Comparison of ENCODE assay signal across 8 cellular contexts in genomic region chr17:68248199-68248825, GRCh38. TPM values are rescaled to one million over a fixed set of nuclear protein-coding genes. Genes with fewer than 3 reads are reported as not detected.
A peak's percentile ranks its signal among the peaks of the same experiment; 100 is the strongest.
DNase-seq lines count a peak whose midpoint lies in the region; ATAC-seq and TF ChIP-seq lines count a peak whose summit lies in the region.

No MANE protein-coding gene starts in this region.

- peaks cover 19% of the 10 kb centered on the region for H3K36me3 ChIP-seq in upper lobe of right lung

- peak; percentile 32 for ATAC-seq in GM18517 (IDR thresholded peaks at IDR 0.05; ENCODE audit: unreplicated experiment)
- peak; percentile 22 for ATAC-seq in HG03108 (IDR thresholded peaks at IDR 0.05; ENCODE audit: unreplicated experiment)
- peak; percentile 66 for ATAC-seq in upper lobe of right lung

- no peaks in the 10 kb centered on the region for H3K9me3 ChIP-seq in upper lobe of right lung

- intact Hi-C loops in upper lobe of right lung (cut with DNase I): no loop called here

- peaks cover 14% of the 10 kb centered on the region for H3K4me1 ChIP-seq in upper lobe of right lung

- TF ChIP-seq CTCF in upper lobe of right lung (IDR thresholded peaks at IDR 0.05): no peak

- no peaks in the 10 kb centered on the region for H3K27me3 ChIP-seq in upper lobe of right lung

- peak overlapping the region; percentile 98 for H3K27ac ChIP-seq in upper lobe of right lung

- H3K4me3 ChIP-seq in upper lobe of right lung: peak overlapping the region; percentile 88

- peak; percentile 71 for DNase-seq in AG20443 (ENCODE audit: low spot score)
- DNase-seq in RPMI8226: peak; percentile 45
- DNase-seq in effector CD8-positive, alpha-beta T cell (lab: John Stamatoyannopoulos, UW): peak; percentile 64
- DNase-seq in midbrain (lab: John Stamatoyannopoulos, UW): peak; percentile 82
- DNase-seq in upper lobe of right lung: no peak
- no peak for DNase-seq in stimulated activated CD4-positive, alpha-beta T cell treated with anti-CD3 and anti-CD28 coated beads, Interleukin-4, amount 100 ng/mL, for 1 hour

RNA-seq across cellular contexts. Expression of gene AMZ2, which starts 0.5 kb away (rescaled TPM):
- total RNA-seq in upper lobe of right lung: 50.5 TPM

RNA-seq across cellular contexts. Expression of gene SLC16A6, which starts 42.6 kb away (rescaled TPM):
- total RNA-seq in upper lobe of right lung: 7.5 TPM

RNA-seq across cellular contexts. Expression of gene ARSG, which starts 43.0 kb away (rescaled TPM):
- total RNA-seq in upper lobe of right lung: 4.8 TPM

Comparison
In these comparisons a context has a peak if more than half of its experiments do, and no peak if none do; other contexts are left out.
1. DNase-seq: peak in AG20443 (single experiment), RPMI8226 (single experiment), effector CD8-positive, alpha-beta T cell (single experiment) and midbrain (single experiment); none in upper lobe of right lung (single experiment) and stimulated activated CD4-positive, alpha-beta T cell treated with anti-CD3 and anti-CD28 coated beads, Interleukin-4, amount 100 ng/mL, for 1 hour (single experiment).
2. Peak in every context shown above with its lines, with median percentiles within 50 percentile points of each other: ATAC-seq.